9 cellular contexts compared by ENCODE assay signal in genomic region chr22:24207264-24208011, GRCh38. TPM values are rescaled to one million over a fixed set of nuclear protein-coding genes. Genes with fewer than 3 reads are reported as not detected.
A peak's percentile ranks its signal among the peaks of the same experiment; 100 is the strongest.
DNase-seq lines count a peak whose midpoint lies in the region; ATAC-seq and TF ChIP-seq lines count a peak whose summit lies in the region.
"Had no signal": no experiment of that assay in that cellular context is flagged by ENCODE, and none has a peak within 500 bp of the region (broad histone marks: within the 10 kb centered on the region; RNA-seq: fewer than 3 reads in every experiment).

No MANE protein-coding gene starts in this region.

- TF ChIP-seq EP300 in upper lobe of left lung (IDR thresholded peaks at IDR 0.05) = no peak

- no peak for TF ChIP-seq CTCF in brain (conservative IDR thresholded peaks at IDR 0.05)
- no peak for TF ChIP-seq CTCF in mesothelial cell of epicardium (IDR thresholded peaks at IDR 0.05; ENCODE audit: unreplicated experiment)
- no peak for TF ChIP-seq CTCF in upper lobe of left lung (IDR thresholded peaks at IDR 0.05)

- H3K4me3 ChIP-seq in upper lobe of left lung = no peak overlapping the region

- H3K9me3 ChIP-seq in upper lobe of left lung = no peaks in the 10 kb centered on the region

- 45 to 50% methylated on average over 8 of the region's 8 CpGs for WGBS in upper lobe of left lung, 2 donors

- POLR2A ChIA-PET in HEK293T (lab: Yijun Ruan, JAX) = no interaction called here

- no peak for ATAC-seq in activated CD8-positive, alpha-beta memory T cell treated with anti-CD3 and anti-CD28 coated beads, Interleukin-2, amount 10 ng/mL, durations not matched to agents 7 days and 5 days
- no peak for ATAC-seq in upper lobe of left lung (ENCODE audit: low FRiP score in 2 of 2)
- ATAC-seq in HG03039 (IDR thresholded peaks at IDR 0.05; ENCODE audit: unreplicated experiment) = no peak

- H3K9me3 Mint-ChIP-seq in activated CD8-positive, alpha-beta memory T cell treated with anti-CD3 and anti-CD28 coated beads, Interleukin-2, amount 10 ng/mL, durations not matched to agents 7 days and 5 days (ENCODE audit: low read depth) = no peaks in the 10 kb centered on the region
- H3K9me3 Mint-ChIP-seq in brain = peaks cover 0 to 7% (median 5%) of the 10 kb centered on the region in 5 experiments
- peaks cover 19% of the 10 kb centered on the region for H3K9me3 Mint-ChIP-seq in mesothelial cell of epicardium

- no peaks in the 10 kb centered on the region for H3K36me3 ChIP-seq in upper lobe of left lung

- no peaks in the 10 kb centered on the region for H3K27me3 ChIP-seq in upper lobe of left lung

- peaks cover 39 to 54% (median 45%) of the 10 kb centered on the region in 4 donors for H3K4me1 ChIP-seq in upper lobe of left lung

- H3K27ac ChIP-seq in upper lobe of left lung = peak overlapping the region; percentile 84 to 96 (median 91)

- H3K36me3 Mint-ChIP-seq in activated CD8-positive, alpha-beta memory T cell treated with anti-CD3 and anti-CD28 coated beads, Interleukin-2, amount 10 ng/mL, durations not matched to agents 7 days and 5 days = peaks cover 3% of the 10 kb centered on the region
- H3K36me3 Mint-ChIP-seq in brain (no peaks in the 10 kb centered on the region), mesothelial cell of epicardium (no peaks in the 10 kb centered on the region)

- no peak for TF ChIP-seq POLR2A in upper lobe of left lung (IDR thresholded peaks at IDR 0.05)

- H3K27ac Mint-ChIP-seq in activated CD8-positive, alpha-beta memory T cell treated with anti-CD3 and anti-CD28 coated beads, Interleukin-2, amount 10 ng/mL, durations not matched to agents 7 days and 5 days = peak overlapping the region; percentile 89
- H3K27ac Mint-ChIP-seq in brain (peak overlapping the region in 4 of 5 experiments; percentile 25 to 89 (median 70)), mesothelial cell of epicardium (peak overlapping the region; percentile 91)

- CTCF ChIA-PET in activated CD8-positive, alpha-beta memory T cell treated with anti-CD3 and anti-CD28 coated beads, Interleukin-2, amount 10 ng/mL, durations not matched to agents 7 days and 5 days (lab: Charles Lee) = interaction anchor here (0.6 to 3.6 kb wide), 6 partner anchors 9 to 50 kb away, joined by 3 to 17 read pairs (median 4); no protein-coding TSS in a partner anchor
- CTCF ChIA-PET in HEK293T (lab: Yijun Ruan, JAX) = interaction anchor here (0.6 kb wide), 1 partner anchor 50 kb away, joined by 3 read pairs; no protein-coding TSS in a partner anchor

- H3K4me1 Mint-ChIP-seq in activated CD8-positive, alpha-beta memory T cell treated with anti-CD3 and anti-CD28 coated beads, Interleukin-2, amount 10 ng/mL, durations not matched to agents 7 days and 5 days = peaks cover 49% of the 10 kb centered on the region
- peaks cover 16% of the 10 kb centered on the region for H3K4me1 Mint-ChIP-seq in brain
- peaks cover 29% of the 10 kb centered on the region for H3K4me1 Mint-ChIP-seq in mesothelial cell of epicardium

- peak overlapping the region; percentile 6 for H3K4me3 Mint-ChIP-seq in activated CD8-positive, alpha-beta memory T cell treated with anti-CD3 and anti-CD28 coated beads, Interleukin-2, amount 10 ng/mL, durations not matched to agents 7 days and 5 days
- no peak overlapping the region for H3K4me3 Mint-ChIP-seq in brain
- H3K4me3 Mint-ChIP-seq in mesothelial cell of epicardium = no peak overlapping the region

- no peak for DNase-seq in activated CD8-positive, alpha-beta memory T cell treated with anti-CD3 and anti-CD28 coated beads, Interleukin-2, amount 10 ng/mL, durations not matched to agents 7 days and 5 days
- no peak for DNase-seq in activated CD8-positive, alpha-beta memory T cell treated with anti-CD3 and anti-CD28 coated beads, Interleukin-2, amount 50 U/mL, for 4 hours
- DNase-seq in mesothelial cell of epicardium (ENCODE audit: low spot score in 2 of 2, unreplicated experiment in 2 of 2) (no peak), upper lobe of left lung (no peak), HEK293T (ENCODE audit: extremely low spot score) (no peak)
- no peak for DNase-seq in activated CD8-positive, alpha-beta memory T cell treated with anti-CD3 and anti-CD28 coated beads for 24 hours

- peaks cover 3% of the 10 kb centered on the region for H3K27me3 Mint-ChIP-seq in activated CD8-positive, alpha-beta memory T cell treated with anti-CD3 and anti-CD28 coated beads, Interleukin-2, amount 10 ng/mL, durations not matched to agents 7 days and 5 days
- H3K27me3 Mint-ChIP-seq in brain (peaks cover 4% of the 10 kb centered on the region), mesothelial cell of epicardium (ENCODE audit: low read depth) (no peaks in the 10 kb centered on the region)
- H3K27me3 Mint-ChIP-seq: progenitor cell of endocrine pancreas had no signal

TF ChIP-seq in HEK293T, 16 proteins besides CTCF, POLR2A, EP300 and RAD21:
- TF ChIP-seq BHLHE40 (IDR thresholded peaks at IDR 0.05; ENCODE audit: borderline replicate concordance) (no peak), FOXK2 (IDR thresholded peaks at IDR 0.05) (no peak), L3MBTL2 (conservative IDR thresholded peaks at IDR 0.05) (no peak), ZNF384 (IDR thresholded peaks at IDR 0.05) (no peak), TARDBP (IDR thresholded peaks at IDR 0.05) (no peak), ELF4 (IDR thresholded peaks at IDR 0.05) (no peak), SP1 (IDR thresholded peaks at IDR 0.05) (no peak), SUZ12 (IDR thresholded peaks at IDR 0.05) (no peak), CTBP1 (IDR thresholded peaks at IDR 0.05; ENCODE audit: borderline replicate concordance) (no peak), FOXA1 (IDR thresholded peaks at IDR 0.05) (no peak), FOXM1 (IDR thresholded peaks at IDR 0.05; ENCODE audit: borderline replicate concordance) (no peak), NFRKB (IDR thresholded peaks at IDR 0.05) (no peak), HDGF (IDR thresholded peaks at IDR 0.05; ENCODE audit: borderline replicate concordance) (no peak), ARNT (IDR thresholded peaks at IDR 0.05) (no peak), LEF1 (IDR thresholded peaks at IDR 0.05; ENCODE audit: borderline replicate concordance) (no peak)
- TF ChIP-seq, protein P1, sequence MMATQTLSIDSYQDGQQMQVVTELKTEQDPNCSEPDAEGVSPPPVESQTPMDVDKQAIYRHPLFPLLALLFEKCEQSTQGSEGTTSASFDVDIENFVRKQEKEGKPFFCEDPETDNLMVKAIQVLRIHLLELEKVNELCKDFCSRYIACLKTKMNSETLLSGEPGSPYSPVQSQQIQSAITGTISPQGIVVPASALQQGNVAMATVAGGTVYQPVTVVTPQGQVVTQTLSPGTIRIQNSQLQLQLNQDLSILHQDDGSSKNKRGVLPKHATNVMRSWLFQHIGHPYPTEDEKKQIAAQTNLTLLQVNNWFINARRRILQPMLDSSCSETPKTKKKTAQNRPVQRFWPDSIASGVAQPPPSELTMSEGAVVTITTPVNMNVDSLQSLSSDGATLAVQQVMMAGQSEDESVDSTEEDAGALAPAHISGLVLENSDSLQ (IDR thresholded peaks at IDR 0.05) = no peak

RNA-seq across cellular contexts. Expression of gene SUSD2, which starts 26.2 kb away (rescaled TPM):
- under 1 TPM; 0.52 to 0.96 TPM for total RNA-seq in activated CD8-positive, alpha-beta memory T cell treated with anti-CD3 and anti-CD28 coated beads, Interleukin-2, amount 10 ng/mL, durations not matched to agents 7 days and 5 days
- polyA plus RNA-seq in brain (ENCODE audit: insufficient read depth, low read depth, low replicate concordance) = 2.7 TPM
- total RNA-seq in mesothelial cell of epicardium = 0.91 to 1.4 TPM (median 1.2 TPM) in 3 replicates
- 100 to 1,000 TPM; 191 to 645 (median 348) TPM for total RNA-seq in upper lobe of left lung

RNA-seq across cellular contexts. Expression of gene GGT5, which starts 37.4 kb away (rescaled TPM):
- under 1 TPM in 1 of 2 experiments, not detected in 1; 0.40 TPM for total RNA-seq in activated CD8-positive, alpha-beta memory T cell treated with anti-CD3 and anti-CD28 coated beads, Interleukin-2, amount 10 ng/mL, durations not matched to agents 7 days and 5 days
- polyA plus RNA-seq in brain (ENCODE audit: insufficient read depth, low read depth, low replicate concordance) = 45.0 TPM
- 2.9 to 4.1 TPM (median 3.6 TPM) in 3 replicates for total RNA-seq in mesothelial cell of epicardium
- 10 to 100 TPM in 5 of 6 donors, 1 to 10 TPM in 1; 4.2 to 47.4 (median 29.6) TPM for total RNA-seq in upper lobe of left lung
- total RNA-seq: progenitor cell of endocrine pancreas had no signal

Comparison
In these comparisons a context has a peak if more than half of its experiments do, and no peak if none do; other contexts are left out.
1. RNA of gene SUSD2, which starts 26.2 kb away (total RNA-seq): 191 to 645 TPM in upper lobe of left lung; 0.91 to 1.4 TPM in mesothelial cell of epicardium and 0.52 to 0.96 TPM in activated CD8-positive, alpha-beta memory T cell treated with anti-CD3 and anti-CD28 coated beads, Interleukin-2, amount 10 ng/mL, durations not matched to agents 7 days and 5 days; every median in the first group is over 10 times any median in the second.
2. Peak in every context shown above with its lines, with median percentiles within 50 percentile points of each other: H3K27ac Mint-ChIP-seq.